19 cellular contexts compared by ENCODE assay signal in genomic region chr4:38150021-38150671, GRCh38.
DNase-seq lines count a peak whose midpoint lies in the region; ATAC-seq and TF ChIP-seq lines count a peak whose summit lies in the region.
"Had no signal": no experiment of that assay in that cellular context is flagged by ENCODE, and none has a peak within 500 bp of the region (broad histone marks: within the 10 kb centered on the region; RNA-seq: fewer than 3 reads in every experiment).

No MANE protein-coding gene starts in this region.

- no peak for TF ChIP-seq CTCF in cardiac muscle cell (IDR thresholded peaks at IDR 0.05; ENCODE audit: low read depth, low read length)

- peaks cover 9% of the 10 kb centered on the region for H3K4me1 Mint-ChIP-seq in T-helper 2 cell treated with Interferon-gamma antibody and Interleukin-4, amounts not matched to agents 5 μg/mL and 100 μg/mL, for 36 hours (ENCODE audit: low read depth)

- no peaks in the 10 kb centered on the region for H3K27me3 ChIP-seq in cardiac muscle cell
- no peaks in the 10 kb centered on the region for H3K27me3 ChIP-seq in effector memory CD4-positive, alpha-beta T cell (replicated peaks; ENCODE audit: control insufficient read depth, insufficient read depth, low read length, poor library complexity, severe bottlenecking)
- H3K27me3 ChIP-seq: gastrocnemius medialis, neural progenitor cell, thyroid gland had no signal

- H3K36me3 ChIP-seq in cardiac muscle cell, result no peaks in the 10 kb centered on the region
- H3K36me3 ChIP-seq in effector memory CD4-positive, alpha-beta T cell (ENCODE audit: control insufficient read depth, insufficient read depth, low read length), result no peaks in the 10 kb centered on the region
- H3K36me3 ChIP-seq: gastrocnemius medialis, neural progenitor cell, thyroid gland, WERI-Rb-1 had no signal

- peaks cover 13% of the 10 kb centered on the region for H3K27me3 Mint-ChIP-seq in T-helper 2 cell treated with Interferon-gamma antibody and Interleukin-4, amounts not matched to agents 5 μg/mL and 100 μg/mL, for 36 hours (ENCODE audit: low read depth)

- no peak for ATAC-seq in left ventricle myocardium superior
- ATAC-seq: gastrocnemius medialis, Panc1 had no signal

- no peak overlapping the region for H3K4me3 ChIP-seq in cardiac muscle cell
- H3K4me3 ChIP-seq in effector memory CD4-positive, alpha-beta T cell (ENCODE audit: insufficient read depth, low read depth, low read length, poor library complexity, severe bottlenecking), result no peak overlapping the region
- H3K4me3 ChIP-seq: gastrocnemius medialis, neural progenitor cell, thyroid gland had no signal

- no peak overlapping the region for H3K4me3 Mint-ChIP-seq in T-helper 2 cell treated with Interferon-gamma antibody and Interleukin-4, amounts not matched to agents 5 μg/mL and 100 μg/mL, for 36 hours
- H3K4me3 Mint-ChIP-seq: CD8-positive, alpha-beta memory T cell; neural progenitor cell had no signal

- H3K9me3 Mint-ChIP-seq in T-helper 2 cell treated with Interferon-gamma antibody and Interleukin-4, amounts not matched to agents 5 μg/mL and 100 μg/mL, for 36 hours, result no peaks in the 10 kb centered on the region
- H3K9me3 Mint-ChIP-seq: CD8-positive, alpha-beta memory T cell had no signal

- H3K36me3 Mint-ChIP-seq in T-helper 2 cell treated with Interferon-gamma antibody and Interleukin-4, amounts not matched to agents 5 μg/mL and 100 μg/mL, for 36 hours (ENCODE audit: low read depth), result no peaks in the 10 kb centered on the region

- peaks cover 9% of the 10 kb centered on the region for H3K4me1 ChIP-seq in cardiac muscle cell (ENCODE audit: low read depth)
- peaks cover 12% of the 10 kb centered on the region for H3K4me1 ChIP-seq in effector memory CD4-positive, alpha-beta T cell (ENCODE audit: control insufficient read depth, insufficient read depth, low read length, poor library complexity, severe bottlenecking)

- no peaks in the 10 kb centered on the region for H3K9me3 ChIP-seq in cardiac muscle cell (ENCODE audit: low read depth)
- H3K9me3 ChIP-seq in effector memory CD4-positive, alpha-beta T cell (ENCODE audit: control insufficient read depth, low read length), result no peaks in the 10 kb centered on the region
- H3K9me3 ChIP-seq: gastrocnemius medialis, thyroid gland had no signal

- intact Hi-C loops in left ventricle myocardium superior (cut with micrococcal nuclease), result no loop called here

- peak in 1 of 2 donors; percentile 56 for DNase-seq in cardiac muscle cell (ENCODE audit: low read depth in 1 of 2, low spot score in 1 of 2)
- no peak for DNase-seq in left ventricle myocardium superior
- DNase-seq in astrocyte of the hippocampus (ENCODE audit: low read depth, low spot score), result peak; percentile 82
- peak; percentile 20 for DNase-seq in left kidney (ENCODE audit: low read depth, low spot score)
- no peak for DNase-seq in T-helper 2 cell treated with Interferon-gamma antibody and Interleukin-4, amounts not matched to agents 5 μg/mL and 100 μg/mL, for 36 hours (ENCODE audit: low spot score)
- DNase-seq in effector memory CD4-positive, alpha-beta T cell, result no peak
- DNase-seq in activated CD4-positive, alpha-beta T cell treated with anti-CD3 and anti-CD28 coated beads, Interleukin-2, amount 50 U/mL, for 48 hours, result no peak
- no peak for DNase-seq in NCI-H69 (lab: John Stamatoyannopoulos, UW)
- DNase-seq: activated CD8-positive, alpha-beta memory T cell treated with anti-CD3 and anti-CD28 coated beads for 24 hours; aorta; CD8-positive, alpha-beta memory T cell; gastrocnemius medialis; H7; mesendoderm; NCI-H774; thyroid gland; WERI-Rb-1 had no signal

- no peak overlapping the region for H3K27ac Mint-ChIP-seq in T-helper 2 cell treated with Interferon-gamma antibody and Interleukin-4, amounts not matched to agents 5 μg/mL and 100 μg/mL, for 36 hours
- H3K27ac Mint-ChIP-seq: CD8-positive, alpha-beta memory T cell; neural progenitor cell had no signal

- peak overlapping the region; percentile 27 for H3K27ac ChIP-seq in cardiac muscle cell
- H3K27ac ChIP-seq in effector memory CD4-positive, alpha-beta T cell (ENCODE audit: insufficient read depth, low read length, poor library complexity, severe bottlenecking), result no peak overlapping the region
- H3K27ac ChIP-seq: gastrocnemius medialis, neural progenitor cell, thyroid gland, WERI-Rb-1 had no signal

Comparison
In these comparisons a context has a peak if more than half of its experiments do, and no peak if none do; other contexts are left out.
1. DNase-seq: peak in astrocyte of the hippocampus (single experiment) and left kidney (single experiment); none in left ventricle myocardium superior (single experiment), T-helper 2 cell treated with Interferon-gamma antibody and Interleukin-4, amounts not matched to agents 5 μg/mL and 100 μg/mL, for 36 hours (single experiment), effector memory CD4-positive, alpha-beta T cell (0 of 3), activated CD4-positive, alpha-beta T cell treated with anti-CD3 and anti-CD28 coated beads, Interleukin-2, amount 50 U/mL, for 48 hours (0 of 2) and NCI-H69 (single experiment).